In the genomic region with DNA sequence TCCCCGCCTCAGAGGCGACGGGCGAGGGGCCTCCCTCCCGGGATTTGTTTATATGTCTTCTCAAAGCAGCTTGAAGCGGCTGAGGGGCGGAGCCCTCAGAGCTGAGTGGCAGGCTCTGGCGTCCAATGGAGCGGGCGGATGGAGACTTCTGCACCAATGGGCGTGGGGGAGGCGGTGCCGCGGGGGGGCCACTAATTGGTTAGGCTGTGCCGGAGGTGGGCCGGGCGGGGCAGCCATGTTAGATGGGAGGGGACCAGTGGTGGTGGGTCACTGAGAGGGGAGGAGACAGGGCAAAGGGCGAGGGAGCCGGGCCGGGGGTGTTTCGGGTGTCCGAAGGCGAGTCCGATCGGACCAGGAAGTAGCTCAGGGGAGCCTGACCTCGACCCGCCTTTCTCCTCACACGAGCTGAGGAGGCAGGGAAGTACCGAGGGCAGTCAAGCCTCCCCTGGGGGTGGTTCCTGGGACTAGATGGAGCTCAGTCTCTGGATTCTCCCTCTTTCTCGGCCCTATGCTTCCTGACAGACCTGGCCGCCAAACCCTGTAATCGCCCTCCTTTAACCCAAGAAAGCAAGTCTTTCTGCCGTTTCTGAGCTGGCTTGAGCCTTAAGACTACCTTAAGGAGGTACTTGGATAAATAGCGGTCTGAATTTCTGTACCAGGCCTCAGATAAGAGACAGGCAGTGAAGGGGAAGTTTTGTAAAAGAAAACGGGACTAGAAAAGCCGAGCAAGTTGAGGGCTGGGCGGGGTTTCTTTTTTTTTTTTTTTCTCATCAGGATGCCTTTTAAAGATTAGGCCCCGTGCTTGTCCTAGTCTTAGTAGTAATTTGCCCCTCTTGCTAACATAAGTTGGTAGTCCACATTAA, we compare ENCODE assay signal across 8 cellular contexts. TPM values are rescaled to one million over a fixed set of nuclear protein-coding genes. Genes with fewer than 3 reads are reported as not detected.
A peak's percentile ranks its signal among the peaks of the same experiment; 100 is the strongest.
DNase-seq lines count a peak whose midpoint lies in the region; ATAC-seq lines count a peak whose summit lies in the region.

No MANE protein-coding gene starts in this region.

- no peaks in the 10 kb centered on the region for H3K36me3 Mint-ChIP-seq in IgD-negative memory B cell

- H3K27ac Mint-ChIP-seq in IgD-negative memory B cell: peak overlapping the region; percentile 97 to 99 (median 98)

- peaks cover 27 to 49% (median 41%) of the 10 kb centered on the region in 3 donors for H3K4me1 Mint-ChIP-seq in IgD-negative memory B cell

- H3K27ac ChIP-seq in epithelial cell of prostate: peak overlapping the region; percentile 75

- ATAC-seq in GM21576 (IDR thresholded peaks at IDR 0.05; ENCODE audit: unreplicated experiment): peak; percentile 75

- peak; percentile 86 for DNase-seq in DMS153 (lab: John Stamatoyannopoulos, UW)
- peak; percentile 99 for DNase-seq in OCI-M1 (lab: John Stamatoyannopoulos, UW)
- peak; percentile 99 for DNase-seq in activated T-cell treated with anti-CD3 and anti-CD28 coated beads for 48 hours (ENCODE audit: low read depth)
- DNase-seq in epithelial cell of prostate (ENCODE audit: low read depth, low spot score): peak; percentile 85
- peak; percentile 99 for DNase-seq in mucosa of gallbladder (ENCODE audit: low spot score)
- peak; percentile 99 for DNase-seq in stimulated activated CD8-positive, alpha-beta memory T cell treated with anti-CD3 and anti-CD28 coated beads, Interleukin-4, amount 100 ng/mL, for 24 hours (ENCODE audit: low read depth)

- no peaks in the 10 kb centered on the region for H3K9me3 Mint-ChIP-seq in IgD-negative memory B cell

- H3K27me3 Mint-ChIP-seq in IgD-negative memory B cell: no peaks in the 10 kb centered on the region

- H3K4me3 Mint-ChIP-seq in IgD-negative memory B cell: peak overlapping the region; percentile 95 to 99 (median 98)

RNA-seq across cellular contexts. Expression of a gene that starts 1.1 kb away (rescaled TPM):
- 53.6 TPM for polyA plus RNA-seq in IgD-negative memory B cell
- total RNA-seq in mucosa of gallbladder: 34.6 TPM

Comparison
In these comparisons a context has a peak if more than half of its experiments do, and no peak if none do; other contexts are left out.
1. Peak in every context shown above with its lines: DNase-seq, ATAC-seq and H3K27ac ChIP-seq.